Comparison of ENCODE assay signal across 12 cellular contexts in genomic region chr2:62596061-62596658, GRCh38.
DNase-seq lines count a peak whose midpoint lies in the region; TF ChIP-seq lines count a peak whose summit lies in the region.
"Had no signal": no experiment of that assay in that cellular context is flagged by ENCODE, and none has a peak within 500 bp of the region (broad histone marks: within the 10 kb centered on the region; RNA-seq: fewer than 3 reads in every experiment).

No MANE protein-coding gene starts in this region.

- H3K27me3 ChIP-seq in GM23248 (replicated peaks; ENCODE audit: insufficient read depth) (no peaks in the 10 kb centered on the region), ascending aorta (no peaks in the 10 kb centered on the region)

- DNase-seq in GM23248 (peak; percentile 90), SK-N-MC (ENCODE audit: low read depth, low spot score) (peak; percentile 16), fibroblast of peridontal ligament (ENCODE audit: extremely low read depth) (peak; percentile 99), renal cortical epithelial cell (ENCODE audit: low read depth) (peak; percentile 78), SIG-M5 (lab: John Stamatoyannopoulos, UW) (no peak), coronary artery (ENCODE audit: low spot score) (no peak), ascending aorta (ENCODE audit: low spot score in 2 of 2) (no peak)
- DNase-seq: activated naive CD8-positive, alpha-beta T cell treated with anti-CD3 and anti-CD28 coated beads, Interleukin-2, amount 10 ng/mL, durations not matched to agents 7 days and 5 days; DMS53; NCI-H1417; nephron progenitor cell; T-helper 9 cell had no signal

- H3F3A ChIP-seq in GM23248 (ENCODE audit: insufficient read depth) = peaks cover 41% of the 10 kb centered on the region

- H3K36me3 ChIP-seq in GM23248 (ENCODE audit: low read depth) = no peaks in the 10 kb centered on the region
- H3K36me3 ChIP-seq in SK-N-MC (ENCODE audit: insufficient read depth, low read length) = no peaks in the 10 kb centered on the region
- no peaks in the 10 kb centered on the region for H3K36me3 ChIP-seq in ascending aorta

- no peaks in the 10 kb centered on the region for H4K20me1 ChIP-seq in GM23248 (ENCODE audit: insufficient read depth)

- H3K27ac ChIP-seq in GM23248 = peak overlapping the region; percentile 74
- peak overlapping the region; percentile 70 for H3K27ac ChIP-seq in SK-N-MC
- peak overlapping the region in 1 of 2 donors; percentile 52 for H3K27ac ChIP-seq in coronary artery
- no peak overlapping the region for H3K27ac ChIP-seq in ascending aorta

- in situ Hi-C loops in GM23248 (cut with MboI) = no loop called here

- peaks cover 38% of the 10 kb centered on the region for H3K4me1 ChIP-seq in GM23248 (ENCODE audit: insufficient read depth)
- no peaks in the 10 kb centered on the region for H3K4me1 ChIP-seq in ascending aorta

- no peak overlapping the region for H2AFZ ChIP-seq in GM23248

- H3K4me3 ChIP-seq in GM23248 (0 out of 2 replicates have a peak overlapping the region, but pooled peaks have one; percentile 1), SK-N-MC (no peak overlapping the region), coronary artery (no peak overlapping the region), ascending aorta (no peak overlapping the region)

- peak overlapping the region; percentile 23 for H3K4me2 ChIP-seq in GM23248 (ENCODE audit: unreplicated experiment)

- WGBS in GM23248 (ENCODE audit: low coverage in 1 of 2, low lambda C conversion rate in 2 of 2, missing lambda C conversion rate in 2 of 2), 2 experiments = 19 to 21% methylated on average over 2 of the region's 2 CpGs

- H3K9ac ChIP-seq in GM23248 = peak overlapping the region; percentile 32; the same call in 1 of the 2 replicates
- H3K9ac ChIP-seq in SK-N-MC (ENCODE audit: insufficient read length) = no peak overlapping the region

- H3K79me2 ChIP-seq in GM23248 (ENCODE audit: insufficient read depth) = no peaks in the 10 kb centered on the region

- no peaks in the 10 kb centered on the region for H3K9me2 ChIP-seq in GM23248 (ENCODE audit: insufficient read depth)

- TF ChIP-seq CTCF in coronary artery (IDR thresholded peaks at IDR 0.05) (no peak), ascending aorta (IDR thresholded peaks at IDR 0.05) (no peak)

- intact Hi-C loops in ascending aorta (cut with DNase I) = no loop called here

- H3K9me3 ChIP-seq in GM23248 (ENCODE audit: low read depth) (no peaks in the 10 kb centered on the region), SK-N-MC (ENCODE audit: low read depth, low read length) (no peaks in the 10 kb centered on the region), ascending aorta (no peaks in the 10 kb centered on the region)

Comparison
In these comparisons a context has a peak if more than half of its experiments do, and no peak if none do; other contexts are left out.
1. DNase-seq: peak in GM23248 (single experiment), SK-N-MC (single experiment), fibroblast of peridontal ligament (single experiment) and renal cortical epithelial cell (single experiment); none in SIG-M5 (single experiment), coronary artery (single experiment) and ascending aorta (0 of 2).
2. H3K27ac ChIP-seq: peak in GM23248 (single experiment) and SK-N-MC (single experiment); none in ascending aorta (0 of 2).